In the genomic region with DNA sequence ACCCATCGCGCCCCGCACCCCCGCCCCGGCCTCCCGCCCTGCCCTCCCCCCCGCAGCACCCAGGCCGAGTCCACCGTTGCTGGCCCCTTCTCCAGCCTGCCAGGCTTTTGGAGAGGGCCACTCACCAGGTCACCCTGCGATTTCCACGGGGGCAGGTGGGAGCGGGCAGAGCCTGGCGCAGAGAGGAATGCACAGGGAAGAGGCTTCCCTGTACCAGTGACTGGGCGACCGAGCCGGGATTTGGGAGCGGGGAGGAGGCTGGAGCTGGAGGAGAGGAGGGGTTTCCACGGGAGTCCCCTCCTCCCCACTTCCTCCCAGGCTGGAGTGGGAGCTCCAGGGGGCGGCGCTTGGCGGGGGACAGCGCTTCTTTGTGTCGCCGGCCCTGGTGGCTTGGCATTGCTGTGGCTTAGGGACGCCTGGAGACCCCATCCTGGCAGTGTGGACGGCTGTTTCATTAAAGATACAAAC, we compare ENCODE assay signal across 9 cellular contexts. TPM values are rescaled to one million over a fixed set of nuclear protein-coding genes. Genes with fewer than 3 reads are reported as not detected.
DNase-seq lines count a peak whose midpoint lies in the region; FAIRE-seq and TF ChIP-seq lines count a peak whose summit lies in the region.
"Had no signal": no experiment of that assay in that cellular context is flagged by ENCODE, and none has a peak within 500 bp of the region (broad histone marks: within the 10 kb centered on the region; RNA-seq: fewer than 3 reads in every experiment).

No MANE protein-coding gene starts in this region.

- DNase-seq in NCI-H524 (lab: John Stamatoyannopoulos, UW) (peak; percentile 40 to 47), NCI-H524 treated with DMSO at 0.1 percent for 48 hours (lab: John Stamatoyannopoulos, UW) (no peak), SHP77 (lab: John Stamatoyannopoulos, UW) (peak; percentile 81 to 83), fibroblast of peridontal ligament (ENCODE audit: extremely low read depth) (peak; percentile 55), urothelium cell line (ENCODE audit: low spot score) (peak; percentile 56), HT-29 (ENCODE audit: low spot score) (no peak), CD14-positive monocyte (ENCODE audit: low spot score) (no peak)

- peaks cover 5 to 8% of the 10 kb centered on the region in 2 donors for H3K36me3 Mint-ChIP-seq in CD14-positive monocyte

- H3K9ac ChIP-seq in mucosa of stomach (ENCODE audit: low read length), result peak overlapping the region; percentile 53

- intact Hi-C loops in CD14-positive monocyte (cut with micrococcal nuclease), result no loop called here

- no peak overlapping the region for H3K27ac Mint-ChIP-seq in CD14-positive monocyte

- no peaks in the 10 kb centered on the region for H3K27me3 ChIP-seq in mucosa of stomach (ENCODE audit: control insufficient read depth, insufficient read depth, low read length)

- peaks cover 25% of the 10 kb centered on the region for H3K4me1 Mint-ChIP-seq in CD14-positive monocyte

- H3K9me3 ChIP-seq in mucosa of stomach (ENCODE audit: control insufficient read depth, low read length), result no peaks in the 10 kb centered on the region
- H3K9me3 ChIP-seq: A549 had no signal

- H3K4me1 ChIP-seq in mucosa of stomach (ENCODE audit: control insufficient read depth, insufficient read depth, low read length), result no peaks in the 10 kb centered on the region
- H3K4me1 ChIP-seq: A549 had no signal

- H3K27me3 Mint-ChIP-seq in CD14-positive monocyte (ENCODE audit: low read depth in 3 of 3), result peaks cover 49 to 55% (median 53%) of the 10 kb centered on the region in 3 donors

- H3K4me3 ChIP-seq in mucosa of stomach (ENCODE audit: low read length), result no peak overlapping the region
- H3K4me3 ChIP-seq: A549 had no signal

- no peak for FAIRE-seq in urothelium cell line (lab: Jason Lieb, UNC)
- FAIRE-seq: A549 had no signal

- H3K9me3 Mint-ChIP-seq in CD14-positive monocyte, result peaks cover 0 to 9% (median 5%) of the 10 kb centered on the region in 7 donors

- TF ChIP-seq CTCF in CD14-positive monocyte (IDR thresholded peaks at IDR 0.05), result no peak

- H3K4me3 Mint-ChIP-seq in CD14-positive monocyte, result peak overlapping the region in 1 of 2 donors; percentile 72

- no peaks in the 10 kb centered on the region for H3K36me3 ChIP-seq in mucosa of stomach (ENCODE audit: control insufficient read depth, insufficient read depth, low read length)

RNA-seq across cellular contexts. Expression of a gene that starts 19.3 kb away (rescaled TPM):
- total RNA-seq in HT-29 (2014; rRNA removed; shearing (Covaris generic)), result 17.4 and 22.4 TPM in 2 replicates
- polyA plus RNA-seq in CD14-positive monocyte, result 1 to 10 TPM; 1.8 to 3.3 TPM

RNA-seq across cellular contexts. Expression of a gene that starts 52.4 kb away (rescaled TPM):
- total RNA-seq in HT-29 (2014; rRNA removed; shearing (Covaris generic)), result not detected in 2 replicates
- polyA plus RNA-seq in CD14-positive monocyte, result not detected
- polyA plus RNA-seq: A549 had no signal

Comparison
In these comparisons a context has a peak if more than half of its experiments do, and no peak if none do; other contexts are left out.
1. DNase-seq: peak in NCI-H524 (2 of 2), SHP77 (2 of 2), fibroblast of peridontal ligament (single experiment) and urothelium cell line (single experiment); none in NCI-H524 treated with DMSO at 0.1 percent for 48 hours (single experiment), HT-29 (single experiment) and CD14-positive monocyte (single experiment).